In the genomic region with DNA sequence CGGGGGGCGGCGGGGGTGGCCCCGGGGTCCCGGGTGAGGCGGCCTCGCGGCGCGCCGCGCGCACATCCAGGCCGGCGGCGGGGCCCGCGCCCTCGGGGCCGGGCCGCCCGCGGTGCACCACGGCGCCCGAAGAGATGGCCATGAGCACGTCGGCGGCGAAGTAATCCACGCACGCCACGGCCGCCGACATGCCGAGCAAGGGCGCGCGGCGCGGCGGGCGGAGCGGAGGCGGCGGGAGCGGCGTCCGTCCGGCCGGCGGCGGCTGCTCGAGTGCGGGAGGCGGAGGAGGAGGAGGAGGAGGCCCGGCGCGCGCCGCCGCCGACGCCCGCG, we compare ENCODE assay signal across 8 cellular contexts. TPM values are rescaled to one million over a fixed set of nuclear protein-coding genes. Genes with fewer than 3 reads are reported as not detected.
DNase-seq lines count a peak whose midpoint lies in the region; ATAC-seq and TF ChIP-seq lines count a peak whose summit lies in the region.

Gene KLF16, minus strand, starts transcription at position 272 of the 330 bp plus-strand sequence. Its CDS starts 82 bp downstream, at position 190.

- H3K27ac Mint-ChIP-seq in activated naive CD4-positive, alpha-beta T cell treated with anti-CD3 and anti-CD28 coated beads, Interleukin-2, amount 50 U/mL, for 24 hours: peak within 1 kb of the TSS; percentile 97
- peak within 1 kb of the TSS; percentile 92 for H3K27ac Mint-ChIP-seq in activated CD8-positive, alpha-beta T cell treated with anti-CD3 and anti-CD28 coated beads for 36 hours
- peak within 1 kb of the TSS; percentile 95 to 99 for H3K27ac Mint-ChIP-seq in stimulated activated naive CD8-positive, alpha-beta T cell treated with anti-CD3 and anti-CD28 coated beads, Interleukin-15, amount 100 ng/mL, for 72 hours

- CTCF ChIA-PET in activated CD8-positive, alpha-beta T cell treated with anti-CD3 and anti-CD28 coated beads for 36 hours (lab: Charles Lee): no interaction called here

- H3K36me3 Mint-ChIP-seq in activated naive CD4-positive, alpha-beta T cell treated with anti-CD3 and anti-CD28 coated beads, Interleukin-2, amount 50 U/mL, for 24 hours: no peaks in the 10 kb centered on the region
- H3K36me3 Mint-ChIP-seq in activated CD8-positive, alpha-beta T cell treated with anti-CD3 and anti-CD28 coated beads for 36 hours (ENCODE audit: low read depth): peaks cover 11% of the 10 kb centered on the region

- H3K4me3 Mint-ChIP-seq in activated naive CD4-positive, alpha-beta T cell treated with anti-CD3 and anti-CD28 coated beads, Interleukin-2, amount 50 U/mL, for 24 hours: peak within 1 kb of the TSS; percentile 97
- H3K4me3 Mint-ChIP-seq in activated CD8-positive, alpha-beta T cell treated with anti-CD3 and anti-CD28 coated beads for 36 hours: peak within 1 kb of the TSS; percentile 95
- peak within 1 kb of the TSS; percentile 97 to 99 for H3K4me3 Mint-ChIP-seq in stimulated activated naive CD8-positive, alpha-beta T cell treated with anti-CD3 and anti-CD28 coated beads, Interleukin-15, amount 100 ng/mL, for 72 hours

- H3K27me3 Mint-ChIP-seq in activated naive CD4-positive, alpha-beta T cell treated with anti-CD3 and anti-CD28 coated beads, Interleukin-2, amount 50 U/mL, for 24 hours: no peaks in the 10 kb centered on the region
- no peaks in the 10 kb centered on the region for H3K27me3 Mint-ChIP-seq in activated CD8-positive, alpha-beta T cell treated with anti-CD3 and anti-CD28 coated beads for 36 hours
- H3K27me3 Mint-ChIP-seq in stimulated activated naive CD8-positive, alpha-beta T cell treated with anti-CD3 and anti-CD28 coated beads, Interleukin-15, amount 100 ng/mL, for 72 hours: no peaks in the 10 kb centered on the region

- ATAC-seq in activated CD8-positive, alpha-beta T cell treated with anti-CD3 and anti-CD28 coated beads for 36 hours: peak; percentile 0
- ATAC-seq in stimulated activated naive CD8-positive, alpha-beta T cell treated with anti-CD3 and anti-CD28 coated beads, Interleukin-15, amount 100 ng/mL, for 72 hours: peak; percentile 4
- ATAC-seq in HG02840 (IDR thresholded peaks at IDR 0.05; ENCODE audit: low FRiP score, unreplicated experiment): no peak

- DNase-seq in activated naive CD4-positive, alpha-beta T cell treated with Interleukin-2 at 50 U/mL for 16 hours: no peak
- no peak for DNase-seq in activated CD8-positive, alpha-beta T cell treated with anti-CD3 and anti-CD28 coated beads for 36 hours
- DNase-seq in stimulated activated naive CD8-positive, alpha-beta T cell treated with anti-CD3 and anti-CD28 coated beads, Interleukin-15, amount 100 ng/mL, for 72 hours: no peak
- DNase-seq in kidney glomerular epithelial cell (lab: John Stamatoyannopoulos, UW) (no peak), NCI-H1105 treated with DMSO at 0.1 percent for 48 hours (lab: John Stamatoyannopoulos, UW) (no peak)

- no peaks in the 10 kb centered on the region for H3K9me3 Mint-ChIP-seq in activated naive CD4-positive, alpha-beta T cell treated with anti-CD3 and anti-CD28 coated beads, Interleukin-2, amount 50 U/mL, for 24 hours
- no peaks in the 10 kb centered on the region for H3K9me3 Mint-ChIP-seq in activated CD8-positive, alpha-beta T cell treated with anti-CD3 and anti-CD28 coated beads for 36 hours
- no peaks in the 10 kb centered on the region for H3K9me3 Mint-ChIP-seq in stimulated activated naive CD8-positive, alpha-beta T cell treated with anti-CD3 and anti-CD28 coated beads, Interleukin-15, amount 100 ng/mL, for 72 hours

- POLR2A ChIA-PET in activated CD8-positive, alpha-beta T cell treated with anti-CD3 and anti-CD28 coated beads for 36 hours (lab: Charles Lee): no interaction called here

- H3K4me3 ChIP-seq in iPS-11a (ENCODE audit: low read depth, low read length): peak within 1 kb of the TSS; percentile 62

- no peak for TF ChIP-seq CTCF in activated CD8-positive, alpha-beta T cell treated with anti-CD3 and anti-CD28 coated beads for 36 hours (IDR thresholded peaks at IDR 0.05)

- H3K4me1 Mint-ChIP-seq in activated naive CD4-positive, alpha-beta T cell treated with anti-CD3 and anti-CD28 coated beads, Interleukin-2, amount 50 U/mL, for 24 hours: peaks cover 21% of the 10 kb centered on the region
- H3K4me1 Mint-ChIP-seq in activated CD8-positive, alpha-beta T cell treated with anti-CD3 and anti-CD28 coated beads for 36 hours (ENCODE audit: low read depth): peaks cover 35% of the 10 kb centered on the region
- peaks cover 70% of the 10 kb centered on the region for H3K4me1 Mint-ChIP-seq in stimulated activated naive CD8-positive, alpha-beta T cell treated with anti-CD3 and anti-CD28 coated beads, Interleukin-15, amount 100 ng/mL, for 72 hours

- intact Hi-C loops in activated CD8-positive, alpha-beta T cell treated with anti-CD3 and anti-CD28 coated beads for 36 hours (cut with micrococcal nuclease): no loop called here

RNA-seq across cellular contexts. Expression of gene KLF16, which starts in this region (rescaled TPM):
- total RNA-seq in activated CD8-positive, alpha-beta T cell treated with anti-CD3 and anti-CD28 coated beads for 36 hours: 10 to 100 TPM; 25.6 to 27.7 TPM
